In genomic region chr4:139481465-139481864, GRCh38 we compare ENCODE assay signal across 2 cellular contexts.
TF ChIP-seq lines count a peak whose summit lies in the region.

No MANE protein-coding gene starts in this region.

TF ChIP-seq in liver, 16 proteins besides CTCF, POLR2A, EP300 and RAD21 (continued from another document):
- TF ChIP-seq ZBTB33 (IDR thresholded peaks at IDR 0.05) = no peak

TF ChIP-seq in HepG2, 621 proteins besides CTCF, POLR2A, EP300 and RAD21 (continued from another document):
- TF ChIP-seq AHDC1 (CRISPR knock-in tag; IDR thresholded peaks at IDR 0.05; ENCODE audit: borderline replicate concordance) = no peak
- no peak for TF ChIP-seq ZSCAN25 (CRISPR knock-in tag; IDR thresholded peaks at IDR 0.05)
- no peak for TF ChIP-seq SP1 (IDR thresholded peaks at IDR 0.05)
- TF ChIP-seq SP1 (CRISPR knock-in tag; IDR thresholded peaks at IDR 0.05) = no peak
- TF ChIP-seq ZNF570 (CRISPR knock-in tag; IDR thresholded peaks at IDR 0.05; ENCODE audit: borderline replicate concordance) = no peak
- TF ChIP-seq RXRA (CRISPR knock-in tag; IDR thresholded peaks at IDR 0.05) = no peak
- no peak for TF ChIP-seq MAX (IDR thresholded peaks at IDR 0.05)
- no peak for TF ChIP-seq PHB2 (IDR thresholded peaks at IDR 0.05; ENCODE audit: partially characterized antibody)
